Comparison of ENCODE assay signal across 8 cellular contexts in genomic region chr12:6074979-6075585, GRCh38. TPM values are rescaled to one million over a fixed set of nuclear protein-coding genes. Genes with fewer than 3 reads are reported as not detected.
DNase-seq lines count a peak whose midpoint lies in the region; ATAC-seq and TF ChIP-seq lines count a peak whose summit lies in the region.

No MANE protein-coding gene starts in this region.

- H3K4me2 ChIP-seq in H9 (ENCODE audit: insufficient read depth, insufficient read length, low read length) (no peak overlapping the region), hepatocyte (peak overlapping the region; percentile 61)

- H3K9me3 Mint-ChIP-seq in H9 (no peaks in the 10 kb centered on the region; a peak in 1 of 5 replicates), progenitor cell of endocrine pancreas (ENCODE audit: low read depth) (no peaks in the 10 kb centered on the region)

- H3K4me1 Mint-ChIP-seq in H9 (peaks cover 33 to 43% of the 10 kb centered on the region in 2 experiments), progenitor cell of endocrine pancreas (ENCODE audit: low read depth) (peaks cover 11% of the 10 kb centered on the region)

- no CpG with 5 or more reads among the region's 31 CpGs for WGBS in H9 (ENCODE audit: extremely low coverage, insufficient read length, low lambda C conversion rate)
- 72% methylated on average over 30 of the region's 31 CpGs for WGBS in hepatocyte (ENCODE audit: low lambda C conversion rate, missing lambda C conversion rate)

- H3K79me2 ChIP-seq in H9 (ENCODE audit: insufficient read depth, low read length): no peaks in the 10 kb centered on the region
- no peaks in the 10 kb centered on the region for H3K79me2 ChIP-seq in hepatocyte

- no peaks in the 10 kb centered on the region for H3K36me3 ChIP-seq in hepatocyte (replicated peaks; ENCODE audit: insufficient read depth, low read depth)

- H3K27me3 Mint-ChIP-seq in H9 (ENCODE audit: low read depth) (peaks cover 7% of the 10 kb centered on the region), progenitor cell of endocrine pancreas (peaks cover 33% of the 10 kb centered on the region)

- H3K9me3 ChIP-seq in H9 (ENCODE audit: control insufficient read depth, low read depth, low read length) (no peaks in the 10 kb centered on the region), hepatocyte (ENCODE audit: low read depth) (no peaks in the 10 kb centered on the region)

- H3K4me3 ChIP-seq in hepatocyte: no peak overlapping the region

- DNase-seq in H9 (peak; percentile 64), hepatocyte (ENCODE audit: low spot score) (no peak), occipital lobe (lab: John Stamatoyannopoulos, UW) (no peak), progenitor cell of endocrine pancreas (ENCODE audit: low spot score, unreplicated experiment) (no peak)
- DNase-seq in activated CD8-positive, alpha-beta memory T cell treated with anti-CD3 and anti-CD28 coated beads, Interleukin-2, amount 50 U/mL, for 48 hours: peak; percentile 70
- peak; percentile 21 to 28 for DNase-seq in stimulated activated CD4-positive, alpha-beta T cell treated with anti-CD3 and anti-CD28 coated beads, Interleukin-2, amount 100 ng/mL, for 48 hours

- H3K4ac ChIP-seq in H9 (ENCODE audit: low read depth, low read length): no peak overlapping the region

- no peak overlapping the region for H3K27ac ChIP-seq in H9 (ENCODE audit: insufficient read length, low read depth, low read length)
- H3K27ac ChIP-seq in hepatocyte: no peak overlapping the region

- H3K4me1 ChIP-seq in H9 (ENCODE audit: insufficient read depth, low read length) (no peaks in the 10 kb centered on the region; the same call in 1 of the 2 replicates), hepatocyte (ENCODE audit: insufficient read depth) (no peaks in the 10 kb centered on the region)

- no peak overlapping the region for H4K91ac ChIP-seq in H9 (ENCODE audit: insufficient read length, low read depth, low read length)

- no peak overlapping the region for H2AFZ ChIP-seq in H9 (ENCODE audit: low read length)
- H2AFZ ChIP-seq in hepatocyte: no peak overlapping the region

- no peak overlapping the region for H2BK5ac ChIP-seq in H9 (ENCODE audit: insufficient read length, low read length)

- no peak for TF ChIP-seq CTCF in H9 (conservative IDR thresholded peaks at IDR 0.05)
- no peak for TF ChIP-seq CTCF in hepatocyte (IDR thresholded peaks at IDR 0.05; ENCODE audit: poor library complexity)
- no peak for TF ChIP-seq CTCF in progenitor cell of endocrine pancreas (IDR thresholded peaks at IDR 0.05; ENCODE audit: unreplicated experiment)

- H3T11ph ChIP-seq in H9 (ENCODE audit: low read length): no peak overlapping the region

- no peak overlapping the region for H4K8ac ChIP-seq in H9 (replicated peaks; ENCODE audit: insufficient read length, low read depth, low read length)

- no peaks in the 10 kb centered on the region for H3K36me3 Mint-ChIP-seq in H9 (ENCODE audit: insufficient read depth in 1 of 3, low read depth in 3 of 3)
- H3K36me3 Mint-ChIP-seq in progenitor cell of endocrine pancreas (ENCODE audit: insufficient read depth): no peaks in the 10 kb centered on the region

- H3K23ac ChIP-seq in H9 (ENCODE audit: insufficient read length, low read depth, low read length): no peak overlapping the region

- H2BK120ac ChIP-seq in H9 (ENCODE audit: low read depth, low read length, poor library complexity, severe bottlenecking): no peak overlapping the region

- no peaks in the 10 kb centered on the region for H3K79me1 ChIP-seq in H9 (ENCODE audit: insufficient read depth, low read depth, low read length, poor library complexity, severe bottlenecking)

- H3K4me3 Mint-ChIP-seq in H9 (no peak overlapping the region), progenitor cell of endocrine pancreas (ENCODE audit: low read depth) (no peak overlapping the region)

- no peaks in the 10 kb centered on the region for H4K20me1 ChIP-seq in H9 (ENCODE audit: control insufficient read depth, insufficient read depth, insufficient read length)
- H4K20me1 ChIP-seq in hepatocyte (ENCODE audit: insufficient read depth, poor library complexity, severe bottlenecking): no peaks in the 10 kb centered on the region

- H2BK12ac ChIP-seq in H9 (ENCODE audit: insufficient read length, low read depth, low read length): no peak overlapping the region

- ATAC-seq in HG02870 (IDR thresholded peaks at IDR 0.05; ENCODE audit: unreplicated experiment): no peak
- no peak for ATAC-seq in GM18502 (IDR thresholded peaks at IDR 0.05; ENCODE audit: poor library complexity, unreplicated experiment)

- H3K14ac ChIP-seq in H9 (ENCODE audit: insufficient read depth, low read length): peak overlapping the region; percentile 6; the same call in 1 of the 2 replicates

- no peak overlapping the region for H3K18ac ChIP-seq in H9 (ENCODE audit: insufficient read length, low read depth, low read length)

- H3K27ac Mint-ChIP-seq in H9 (no peak overlapping the region), progenitor cell of endocrine pancreas (no peak overlapping the region)

- H2BK20ac ChIP-seq in H9 (ENCODE audit: low read depth, low read length, poor library complexity, severe bottlenecking): no peak overlapping the region

- H2BK15ac ChIP-seq in H9 (ENCODE audit: low read depth, low read length): no peak overlapping the region

- no peak overlapping the region for H3K9ac ChIP-seq in H9 (ENCODE audit: extremely low read depth, insufficient read length, low read length)

- no peak overlapping the region for H2AK5ac ChIP-seq in H9 (ENCODE audit: insufficient read length, low read length)

- no peaks in the 10 kb centered on the region for H3K9me2 ChIP-seq in hepatocyte (replicated peaks; ENCODE audit: insufficient read depth)

- no peak overlapping the region for H3K56ac ChIP-seq in H9 (ENCODE audit: insufficient read length, low read depth, low read length)

- H3K23me2 ChIP-seq in H9 (ENCODE audit: insufficient read length, low read depth, low read length, poor library complexity, severe bottlenecking): no peaks in the 10 kb centered on the region

- H3K27me3 ChIP-seq in H9 (ENCODE audit: insufficient read depth, low read length): no peaks in the 10 kb centered on the region
- H3K27me3 ChIP-seq in hepatocyte: no peaks in the 10 kb centered on the region

- H4K5ac ChIP-seq in H9 (ENCODE audit: insufficient read length, low read depth, low read length): no peak overlapping the region

RNA-seq across cellular contexts. Expression of gene VWF, which starts 49.4 kb away (rescaled TPM):
- total RNA-seq in H9 (2021) (0.17 and 0.35 TPM in 2 replicates), hepatocyte (0.04 and 0.20 TPM in 2 replicates), occipital lobe (9.7 TPM), progenitor cell of endocrine pancreas (0.10 and 0.22 TPM in 2 replicates)
- 0.77 TPM in 1 of 2 replicates, not detected in the other for polyA plus RNA-seq in hepatocyte

Comparison
In these comparisons a context has a peak if more than half of its experiments do, and no peak if none do; other contexts are left out.
1. DNase-seq: peak in H9 (single experiment), activated CD8-positive, alpha-beta memory T cell treated with anti-CD3 and anti-CD28 coated beads, Interleukin-2, amount 50 U/mL, for 48 hours (single experiment) and stimulated activated CD4-positive, alpha-beta T cell treated with anti-CD3 and anti-CD28 coated beads, Interleukin-2, amount 100 ng/mL, for 48 hours (2 of 2); none in hepatocyte (single experiment), occipital lobe (single experiment) and progenitor cell of endocrine pancreas (single experiment).